21 cellular contexts compared by ENCODE assay signal in genomic region chr7:50292763-50293162, GRCh38. TPM values are rescaled to one million over a fixed set of nuclear protein-coding genes. Genes with fewer than 3 reads are reported as not detected.
DNase-seq lines count a peak whose midpoint lies in the region; ATAC-seq and TF ChIP-seq lines count a peak whose summit lies in the region.
"Had no signal": no experiment of that assay in that cellular context is flagged by ENCODE, and none has a peak within 500 bp of the region (broad histone marks: within the 10 kb centered on the region; RNA-seq: fewer than 3 reads in every experiment).

No MANE protein-coding gene starts in this region.

- H3K4me1 ChIP-seq in left ventricle myocardium inferior = no peaks in the 10 kb centered on the region
- H3K4me1 ChIP-seq: left lung, neural progenitor cell had no signal

- TF ChIP-seq CTCF in RWPE1 (conservative IDR thresholded peaks at IDR 0.05; ENCODE audit: low read depth) (no peak), left ventricle myocardium inferior (IDR thresholded peaks at IDR 0.05; ENCODE audit: borderline replicate concordance) (no peak)

- no peak overlapping the region for H3K27ac ChIP-seq in RWPE1
- no peak overlapping the region for H3K27ac ChIP-seq in left ventricle myocardium inferior (replicated peaks)
- H3K27ac ChIP-seq: left lung, neural progenitor cell had no signal

- peak overlapping the region; percentile 61 for H3K27ac Mint-ChIP-seq in activated naive CD4-positive, alpha-beta T cell treated with anti-CD3 and anti-CD28 coated beads, Interleukin-2, amount 50 U/mL, for 24 hours
- peak overlapping the region; percentile 16 for H3K27ac Mint-ChIP-seq in activated T-helper 2 cell treated with anti-CD3 and anti-CD28 coated beads, Interferon-gamma antibody, Interleukin-2, Interleukin-4, amounts not matched to agents 10 μg/mL and 5 μg/mL and 100 μg/mL, durations not matched to agents 14 hours and 24 hours and 36 hours
- H3K27ac Mint-ChIP-seq in stimulated activated naive CD8-positive, alpha-beta T cell treated with anti-CD3 and anti-CD28 coated beads, Interleukin-15, amount 100 ng/mL, for 72 hours = peak overlapping the region in 1 of 2 donors; percentile 59
- H3K27ac Mint-ChIP-seq: activated naive CD4-positive, alpha-beta T cell treated with anti-CD3 and anti-CD28 coated beads, Interleukin-2, amount 10 ng/mL, durations not matched to agents 7 days and 5 days; neural progenitor cell had no signal

- peaks cover 34% of the 10 kb centered on the region for H3K27me3 ChIP-seq in left ventricle myocardium inferior (ENCODE audit: low read depth)
- H3K27me3 ChIP-seq: left lung had no signal

- no peaks in the 10 kb centered on the region for H3K9me3 Mint-ChIP-seq in activated naive CD4-positive, alpha-beta T cell treated with anti-CD3 and anti-CD28 coated beads, Interleukin-2, amount 50 U/mL, for 24 hours
- no peaks in the 10 kb centered on the region for H3K9me3 Mint-ChIP-seq in activated T-helper 2 cell treated with anti-CD3 and anti-CD28 coated beads, Interferon-gamma antibody, Interleukin-2, Interleukin-4, amounts not matched to agents 10 μg/mL and 5 μg/mL and 100 μg/mL, durations not matched to agents 14 hours and 24 hours and 36 hours
- H3K9me3 Mint-ChIP-seq in stimulated activated naive CD8-positive, alpha-beta T cell treated with anti-CD3 and anti-CD28 coated beads, Interleukin-15, amount 100 ng/mL, for 72 hours = no peaks in the 10 kb centered on the region
- H3K9me3 Mint-ChIP-seq: activated naive CD4-positive, alpha-beta T cell treated with anti-CD3 and anti-CD28 coated beads, Interleukin-2, amount 10 ng/mL, durations not matched to agents 7 days and 5 days; central memory CD8-positive, alpha-beta T cell; neural progenitor cell had no signal

- no peaks in the 10 kb centered on the region for H3K36me3 ChIP-seq in left ventricle myocardium inferior
- H3K36me3 ChIP-seq: left lung, neural progenitor cell had no signal

- POLR2A ChIA-PET in RWPE1 (lab: Yijun Ruan, JAX; ENCODE audit: low non-redundant PET) = no interaction called here

- no peak overlapping the region for H3K4me3 ChIP-seq in left ventricle myocardium inferior
- H3K4me3 ChIP-seq: left lung, neural progenitor cell had no signal

- ATAC-seq in HG02798 (IDR thresholded peaks at IDR 0.05; ENCODE audit: poor library complexity, unreplicated experiment) (peak; percentile 37), GM21515 (IDR thresholded peaks at IDR 0.05; ENCODE audit: unreplicated experiment) (no peak)
- peak; percentile 93 for ATAC-seq in stimulated activated naive CD8-positive, alpha-beta T cell treated with anti-CD3 and anti-CD28 coated beads, Interleukin-15, amount 100 ng/mL, for 72 hours
- ATAC-seq: left lung, PC-3, sciatic nerve had no signal

- no peak for DNase-seq in activated naive CD4-positive, alpha-beta T cell treated with Interleukin-2 at 50 U/mL for 16 hours
- no peak for DNase-seq in activated T-helper 2 cell treated with anti-CD3 and anti-CD28 coated beads, Interferon-gamma antibody, Interleukin-2, Interleukin-4, amounts not matched to agents 10 μg/mL and 5 μg/mL and 100 μg/mL, durations not matched to agents 14 hours and 24 hours and 36 hours (ENCODE audit: low spot score)
- DNase-seq in stimulated activated naive CD8-positive, alpha-beta T cell treated with anti-CD3 and anti-CD28 coated beads, Interleukin-15, amount 100 ng/mL, for 72 hours = no peak
- DNase-seq in RWPE1 (ENCODE audit: low spot score) (no peak), left ventricle myocardium inferior (no peak)
- DNase-seq: activated CD4-positive, alpha-beta T cell treated with anti-CD3 and anti-CD28 coated beads for 1 hour; activated naive CD4-positive, alpha-beta T cell treated with anti-CD3 and anti-CD28 coated beads, Interleukin-2, amount 10 ng/mL, durations not matched to agents 7 days and 5 days; C1 segment of cervical spinal cord; head of caudate nucleus; left lung; NCI-H1105; NCI-H2081; NCI-H345; PC-3; SHP77 treated with DMSO at 0.1 percent for 48 hours had no signal

- CTCF ChIA-PET in RWPE1 (lab: Yijun Ruan, JAX) = no interaction called here

- H3K4me1 Mint-ChIP-seq in activated naive CD4-positive, alpha-beta T cell treated with anti-CD3 and anti-CD28 coated beads, Interleukin-2, amount 50 U/mL, for 24 hours = peaks cover 55% of the 10 kb centered on the region
- H3K4me1 Mint-ChIP-seq in activated T-helper 2 cell treated with anti-CD3 and anti-CD28 coated beads, Interferon-gamma antibody, Interleukin-2, Interleukin-4, amounts not matched to agents 10 μg/mL and 5 μg/mL and 100 μg/mL, durations not matched to agents 14 hours and 24 hours and 36 hours (ENCODE audit: low read depth) = peaks cover 38% of the 10 kb centered on the region
- H3K4me1 Mint-ChIP-seq in stimulated activated naive CD8-positive, alpha-beta T cell treated with anti-CD3 and anti-CD28 coated beads, Interleukin-15, amount 100 ng/mL, for 72 hours = peaks cover 56% of the 10 kb centered on the region
- H3K4me1 Mint-ChIP-seq: neural progenitor cell had no signal

- H3K36me3 Mint-ChIP-seq in activated naive CD4-positive, alpha-beta T cell treated with anti-CD3 and anti-CD28 coated beads, Interleukin-2, amount 50 U/mL, for 24 hours = no peaks in the 10 kb centered on the region
- no peaks in the 10 kb centered on the region for H3K36me3 Mint-ChIP-seq in activated T-helper 2 cell treated with anti-CD3 and anti-CD28 coated beads, Interferon-gamma antibody, Interleukin-2, Interleukin-4, amounts not matched to agents 10 μg/mL and 5 μg/mL and 100 μg/mL, durations not matched to agents 14 hours and 24 hours and 36 hours (ENCODE audit: low read depth)
- H3K36me3 Mint-ChIP-seq: neural progenitor cell had no signal

- intact Hi-C loops in activated T-helper 2 cell treated with anti-CD3 and anti-CD28 coated beads, Interferon-gamma antibody, Interleukin-2, Interleukin-4, amounts not matched to agents 10 μg/mL and 5 μg/mL and 100 μg/mL, durations not matched to agents 14 hours and 24 hours and 36 hours (cut with micrococcal nuclease) = loop anchor here (1.0 to 2.0 kb wide), 3 partner anchors 14 to 25 kb away; no protein-coding TSS in a partner anchor
- intact Hi-C loops in left ventricle myocardium inferior (cut with micrococcal nuclease) = no loop called here

- H3K9me3 ChIP-seq in left ventricle myocardium inferior (replicated peaks) = no peaks in the 10 kb centered on the region
- H3K9me3 ChIP-seq: left lung had no signal

- no peaks in the 10 kb centered on the region for H3K27me3 Mint-ChIP-seq in activated naive CD4-positive, alpha-beta T cell treated with anti-CD3 and anti-CD28 coated beads, Interleukin-2, amount 50 U/mL, for 24 hours
- peaks cover 5% of the 10 kb centered on the region for H3K27me3 Mint-ChIP-seq in activated T-helper 2 cell treated with anti-CD3 and anti-CD28 coated beads, Interferon-gamma antibody, Interleukin-2, Interleukin-4, amounts not matched to agents 10 μg/mL and 5 μg/mL and 100 μg/mL, durations not matched to agents 14 hours and 24 hours and 36 hours (ENCODE audit: low read depth)
- no peaks in the 10 kb centered on the region for H3K27me3 Mint-ChIP-seq in stimulated activated naive CD8-positive, alpha-beta T cell treated with anti-CD3 and anti-CD28 coated beads, Interleukin-15, amount 100 ng/mL, for 72 hours
- H3K27me3 Mint-ChIP-seq: central memory CD8-positive, alpha-beta T cell had no signal

- H3K4me3 Mint-ChIP-seq in activated naive CD4-positive, alpha-beta T cell treated with anti-CD3 and anti-CD28 coated beads, Interleukin-2, amount 50 U/mL, for 24 hours = no peak overlapping the region
- no peak overlapping the region for H3K4me3 Mint-ChIP-seq in activated T-helper 2 cell treated with anti-CD3 and anti-CD28 coated beads, Interferon-gamma antibody, Interleukin-2, Interleukin-4, amounts not matched to agents 10 μg/mL and 5 μg/mL and 100 μg/mL, durations not matched to agents 14 hours and 24 hours and 36 hours (ENCODE audit: low read depth)
- peak overlapping the region; percentile 8 to 74 for H3K4me3 Mint-ChIP-seq in stimulated activated naive CD8-positive, alpha-beta T cell treated with anti-CD3 and anti-CD28 coated beads, Interleukin-15, amount 100 ng/mL, for 72 hours
- H3K4me3 Mint-ChIP-seq: activated naive CD4-positive, alpha-beta T cell treated with anti-CD3 and anti-CD28 coated beads, Interleukin-2, amount 10 ng/mL, durations not matched to agents 7 days and 5 days; central memory CD8-positive, alpha-beta T cell; neural progenitor cell had no signal

RNA-seq across cellular contexts. Expression of gene IKZF1, which starts 11.8 kb away (rescaled TPM):
- total RNA-seq in activated T-helper 2 cell treated with anti-CD3 and anti-CD28 coated beads, Interferon-gamma antibody, Interleukin-2, Interleukin-4, amounts not matched to agents 10 μg/mL and 5 μg/mL and 100 μg/mL, durations not matched to agents 14 hours and 24 hours and 36 hours = 360 and 371 TPM in 2 replicates
- 2.1 TPM for total RNA-seq in left ventricle myocardium inferior
- total RNA-seq: PC-3 had no signal

Comparison
In these comparisons a context has a peak if more than half of its experiments do, and no peak if none do; other contexts are left out.
1. H3K4me3 Mint-ChIP-seq: peak in stimulated activated naive CD8-positive, alpha-beta T cell treated with anti-CD3 and anti-CD28 coated beads, Interleukin-15, amount 100 ng/mL, for 72 hours (2 of 2); none in activated naive CD4-positive, alpha-beta T cell treated with anti-CD3 and anti-CD28 coated beads, Interleukin-2, amount 50 U/mL, for 24 hours (single experiment) and activated T-helper 2 cell treated with anti-CD3 and anti-CD28 coated beads, Interferon-gamma antibody, Interleukin-2, Interleukin-4, amounts not matched to agents 10 μg/mL and 5 μg/mL and 100 μg/mL, durations not matched to agents 14 hours and 24 hours and 36 hours (single experiment).
2. RNA of gene IKZF1, which starts 11.8 kb away (total RNA-seq): 360 to 371 TPM in activated T-helper 2 cell treated with anti-CD3 and anti-CD28 coated beads, Interferon-gamma antibody, Interleukin-2, Interleukin-4, amounts not matched to agents 10 μg/mL and 5 μg/mL and 100 μg/mL, durations not matched to agents 14 hours and 24 hours and 36 hours; 2.1 TPM in left ventricle myocardium inferior (single experiment); every median in the first group is over 100 times any median in the second.